In the genomic region with DNA sequence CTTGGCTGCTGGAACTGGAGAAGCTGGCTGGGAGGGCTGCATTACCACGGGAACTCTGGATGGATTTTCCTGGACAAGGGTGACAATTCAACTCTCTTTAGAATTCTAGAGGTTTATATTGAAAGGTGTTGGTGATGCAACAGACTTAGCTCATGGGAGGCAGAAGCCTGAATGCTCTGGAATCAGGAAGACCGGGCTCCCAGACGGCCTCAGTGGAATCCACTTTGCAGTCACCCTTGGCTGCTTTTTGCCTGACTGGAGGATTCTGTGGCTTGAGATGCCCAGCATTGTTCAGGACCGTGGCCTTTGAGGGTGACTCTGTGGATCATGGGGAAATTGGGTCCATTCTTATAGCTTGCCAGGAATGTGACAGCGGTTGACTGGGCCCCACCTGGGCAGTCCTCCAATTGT, we compare ENCODE assay signal across 14 cellular contexts.
"Had no signal": no experiment of that assay in that cellular context is flagged by ENCODE, and none has a peak within 500 bp of the region (broad histone marks: within the 10 kb centered on the region; RNA-seq: fewer than 3 reads in every experiment).

No MANE protein-coding gene starts in this region.

- H3K4me3 ChIP-seq: SK-N-MC, skin epidermis, suprapubic skin, upper lobe of right lung had no signal

- H3K27me3 ChIP-seq: foreskin keratinocyte, suprapubic skin, upper lobe of right lung had no signal

- H3K4me1 ChIP-seq: foreskin keratinocyte, suprapubic skin, upper lobe of right lung had no signal

- H3K36me3 ChIP-seq: WERI-Rb-1 had no signal

- DNase-seq: activated CD4-positive, alpha-beta memory T cell treated with anti-CD3 and anti-CD28 coated beads, Interleukin-2, amount 10 ng/mL, durations not matched to agents 7 days and 5 days; activated gamma-delta T cell; activated T-cell treated with anti-CD3 and anti-CD28 coated beads, Interleukin-2, amount 50 U/mL, for 24 hours; amniotic stem cell; effector CD8-positive, alpha-beta T cell; naive B cell; T-helper 1 cell; upper lobe of right lung; WERI-Rb-1 had no signal

- ATAC-seq: activated naive CD4-positive, alpha-beta T cell treated with anti-CD3 and anti-CD28 coated beads, Interleukin-2, amount 50 U/mL, for 72 hours; foreskin keratinocyte; upper lobe of right lung had no signal

- H3K27ac ChIP-seq: foreskin keratinocyte, SK-N-MC, skin epidermis, suprapubic skin, upper lobe of right lung, WERI-Rb-1 had no signal

- H3K9me3 ChIP-seq: suprapubic skin, upper lobe of right lung had no signal
